Comparison of ENCODE assay signal across 8 cellular contexts in genomic region chr22:39135092-39135896, GRCh38. TPM values are rescaled to one million over a fixed set of nuclear protein-coding genes. Genes with fewer than 3 reads are reported as not detected.
DNase-seq lines count a peak whose midpoint lies in the region; ATAC-seq, FAIRE-seq and TF ChIP-seq lines count a peak whose summit lies in the region.

No MANE protein-coding gene starts in this region.

- H3K9me3 ChIP-seq in A673 (ENCODE audit: low read depth, low read length, poor library complexity, severe bottlenecking), result no peaks in the 10 kb centered on the region
- H3K9me3 ChIP-seq in SJCRH30 (replicated peaks), result no peaks in the 10 kb centered on the region
- no peaks in the 10 kb centered on the region for H3K9me3 ChIP-seq in mammary epithelial cell (replicated peaks; ENCODE audit: insufficient read depth, low read length)
- no peaks in the 10 kb centered on the region for H3K9me3 ChIP-seq in lower lobe of right lung

- intact Hi-C loops in A673 (cut with micrococcal nuclease; ENCODE audit: unreplicated experiment), result no loop called here
- intact Hi-C loops in mammary epithelial cell (cut with micrococcal nuclease), result loop anchor here (1.0 kb wide), 1 partner anchor 176 kb away; no protein-coding TSS in a partner anchor
- intact Hi-C loops in lower lobe of right lung (cut with DNase I), result no loop called here

- BruUV-seq in A673 (replicated peaks; lab: Mats Ljungman, UMichigan) (no TSS peak), mammary epithelial cell (replicated peaks; lab: Mats Ljungman, UMichigan) (no TSS peak)

- peak; percentile 64 for DNase-seq in A673 (ENCODE audit: low spot score)
- peak; percentile 70 for DNase-seq in GM13977 (ENCODE audit: low spot score)
- peak; percentile 55 to 63 for DNase-seq in SJCRH30
- peak; percentile 39 for DNase-seq in mammary epithelial cell
- no peak for DNase-seq in lower lobe of right lung
- no peak for DNase-seq in NCI-H1048 (lab: John Stamatoyannopoulos, UW)
- DNase-seq in frontal cortex (ENCODE audit: low spot score in 2 of 2), result no peak

- dilution Hi-C loops in mammary epithelial cell (cut with HindIII; ENCODE audit: low sequenced_read_pairs), result no loop called here

- H3K27me3 ChIP-seq in A673 (replicated peaks; ENCODE audit: insufficient read depth, low read depth, low read length, poor library complexity), result no peaks in the 10 kb centered on the region
- peaks cover 5% of the 10 kb centered on the region for H3K27me3 ChIP-seq in SJCRH30
- no peaks in the 10 kb centered on the region for H3K27me3 ChIP-seq in mammary epithelial cell (ENCODE audit: insufficient read depth, low read length)
- H3K27me3 ChIP-seq in lower lobe of right lung (ENCODE audit: low read depth), result no peaks in the 10 kb centered on the region

- H2AFZ ChIP-seq in mammary epithelial cell (ENCODE audit: low read depth, low read length), result no peak overlapping the region

- H3K79me2 ChIP-seq in mammary epithelial cell (ENCODE audit: insufficient read depth, low read length), result no peaks in the 10 kb centered on the region

- no peak overlapping the region for H3K4me2 ChIP-seq in mammary epithelial cell (ENCODE audit: insufficient read depth, low read depth, low read length)

- in situ Hi-C loops in GM13977 (cut with MboI; ENCODE audit: low pct_unique_long_range_greater_than_20kb, low sequenced_read_pairs, unreplicated experiment) (no loop called here), mammary epithelial cell (cut with MboI; ENCODE audit: low sequenced_read_pairs in 2 of 2) (no loop called here)

- CTCF ChIA-PET in A673 (lab: Charles Lee), result interaction anchor here (1.0 to 1.6 kb wide), 2 partner anchors 181 to 393 kb away, joined by 5 read pairs; no protein-coding TSS in a partner anchor
- CTCF ChIA-PET in mammary epithelial cell (lab: Charles Lee; ENCODE audit: low non-redundant PET), result interaction anchor here (0.6 kb wide), 1 partner anchor 118 kb away, joined by 4 read pairs; no protein-coding TSS in a partner anchor

- POLR2A ChIA-PET in A673 (lab: Charles Lee; ENCODE audit: low non-redundant PET), result interaction anchor here (0.6 kb wide), 1 partner anchor 16 kb away, joined by 3 read pairs; no protein-coding TSS in a partner anchor

- H3K4me1 ChIP-seq in A673 (ENCODE audit: insufficient read depth, low read length, poor library complexity, severe bottlenecking) (no peaks in the 10 kb centered on the region), SJCRH30 (no peaks in the 10 kb centered on the region), mammary epithelial cell (ENCODE audit: insufficient read depth, low read length) (peaks cover 10% of the 10 kb centered on the region), lower lobe of right lung (peaks cover 16% of the 10 kb centered on the region)

- H4K20me1 ChIP-seq in mammary epithelial cell (ENCODE audit: insufficient read depth, low read length), result no peaks in the 10 kb centered on the region

- FAIRE-seq in frontal cortex (lab: Jason Lieb, UNC), result no peak

- H3K36me3 ChIP-seq in A673 (ENCODE audit: insufficient read depth, low read length, poor library complexity, severe bottlenecking) (no peaks in the 10 kb centered on the region), SJCRH30 (no peaks in the 10 kb centered on the region), mammary epithelial cell (ENCODE audit: insufficient read depth, low read length) (no peaks in the 10 kb centered on the region), lower lobe of right lung (peaks cover 51% of the 10 kb centered on the region)

- ATAC-seq in lower lobe of right lung (peak in 1 of 2 donors; percentile 39), HG03108 (IDR thresholded peaks at IDR 0.05; ENCODE audit: unreplicated experiment) (no peak)

- H3K27ac ChIP-seq in A673 (ENCODE audit: low read depth, low read length, poor library complexity, severe bottlenecking) (no peak overlapping the region), SJCRH30 (no peak overlapping the region), mammary epithelial cell (ENCODE audit: insufficient read depth, low read depth, low read length) (no peak overlapping the region), lower lobe of right lung (no peak overlapping the region)

- H3K9ac ChIP-seq in mammary epithelial cell (ENCODE audit: insufficient read depth, low read length), result no peak overlapping the region

- 47% methylated on average over 15 of the region's 15 CpGs for WGBS in mammary epithelial cell (ENCODE audit: low coverage, missing lambda C conversion rate)

- H3K4me3 ChIP-seq in A673 (ENCODE audit: low read depth, low read length, poor library complexity, severe bottlenecking) (no peak overlapping the region), SJCRH30 (no peak overlapping the region), mammary epithelial cell (replicated peaks in 1 of 3; ENCODE audit: insufficient read depth in 1 of 3, low read depth in 2 of 3, low read length in 3 of 3) (no peak overlapping the region), lower lobe of right lung (no peak overlapping the region)

- TF ChIP-seq CTCF in A673 (conservative IDR thresholded peaks at IDR 0.05; ENCODE audit: low read depth, low read length) (peak; percentile 64), GM13977 (IDR thresholded peaks at IDR 0.05; ENCODE audit: extremely low read depth, insufficient read depth, missing control alignments) (peak; percentile 52), mammary epithelial cell (conservative IDR thresholded peaks at IDR 0.05 in 1 of 2, IDR thresholded peaks at IDR 0.05 in 1 of 2; ENCODE audit: extremely low read depth in 1 of 2, insufficient read depth in 1 of 2, low read depth in 1 of 2, low read length in 2 of 2) (peak; percentile 55 to 62), lower lobe of right lung (IDR thresholded peaks at IDR 0.05) (peak; percentile 40)

RNA-seq across cellular contexts. Expression of gene CBX7, which starts 17.2 kb away (rescaled TPM):
- 2.8 and 3.8 TPM in 2 replicates for total RNA-seq in A673 (2021)
- total RNA-seq in SJCRH30 (2014; rRNA removed; shearing (Covaris generic)), result 0.35 and 0.65 TPM in 2 replicates
- total RNA-seq in mammary epithelial cell, result 1 to 10 TPM; 3.2 to 4.3 TPM
- 1.4 TPM for polyA plus RNA-seq in mammary epithelial cell
- polyA minus RNA-seq in mammary epithelial cell, result 1.9 TPM
- total RNA-seq in lower lobe of right lung, result 51.1 TPM
- total RNA-seq in frontal cortex, result 6.1 TPM

RNA-seq across cellular contexts. Expression of gene APOBEC3H, which starts 38.2 kb away (rescaled TPM):
- total RNA-seq in A673 (2021), result not detected in 2 replicates
- not detected in 2 replicates for total RNA-seq in SJCRH30 (2014; rRNA removed; shearing (Covaris generic))
- total RNA-seq in mammary epithelial cell, result under 1 TPM in 1 of 2 donors, not detected in 1; 0.87 TPM
- polyA plus RNA-seq in mammary epithelial cell, result 0.24 TPM
- polyA minus RNA-seq in mammary epithelial cell, result not detected
- total RNA-seq in lower lobe of right lung, result 1.9 TPM
- total RNA-seq in frontal cortex, result not detected

RNA-seq across cellular contexts. Expression of gene APOBEC3G, which starts 58.2 kb away (rescaled TPM):
- total RNA-seq in A673 (2021) (2.5 and 3.2 TPM in 2 replicates), mammary epithelial cell (10 to 100 TPM; 14.3 to 26.2 TPM), lower lobe of right lung (19.2 TPM), frontal cortex (0.41 TPM)
- total RNA-seq in SJCRH30 (2014; rRNA removed; shearing (Covaris generic)), result not detected in 2 replicates
- 50.7 TPM for polyA plus RNA-seq in mammary epithelial cell
- 197 TPM for polyA minus RNA-seq in mammary epithelial cell

Comparison
In these comparisons a context has a peak if more than half of its experiments do, and no peak if none do; other contexts are left out.
1. DNase-seq: peak in A673 (single experiment), GM13977 (single experiment), SJCRH30 (2 of 2) and mammary epithelial cell (single experiment); none in lower lobe of right lung (single experiment), NCI-H1048 (single experiment) and frontal cortex (0 of 2).
2. Peak in every context shown above with its lines, with median percentiles within 50 percentile points of each other: CTCF ChIP-seq.